In genomic region chr3:113628788-113629187, GRCh38 we compare ENCODE assay signal across 1 cellular context.
TF ChIP-seq lines count a peak whose summit lies in the region.

No MANE protein-coding gene starts in this region.

TF ChIP-seq in K562, 482 proteins besides CTCF, POLR2A, EP300 and RAD21 (continued from another document):
- TF ChIP-seq ATF3 (IDR thresholded peaks at IDR 0.05) (peak; percentile 27; the same call in 1 of the 2 replicates), ATF3 (CRISPR knock-in tag; conservative IDR thresholded peaks at IDR 0.05) (no peak), MCM5 (IDR thresholded peaks at IDR 0.05; ENCODE audit: low read depth) (no peak)
